In the genomic region with DNA sequence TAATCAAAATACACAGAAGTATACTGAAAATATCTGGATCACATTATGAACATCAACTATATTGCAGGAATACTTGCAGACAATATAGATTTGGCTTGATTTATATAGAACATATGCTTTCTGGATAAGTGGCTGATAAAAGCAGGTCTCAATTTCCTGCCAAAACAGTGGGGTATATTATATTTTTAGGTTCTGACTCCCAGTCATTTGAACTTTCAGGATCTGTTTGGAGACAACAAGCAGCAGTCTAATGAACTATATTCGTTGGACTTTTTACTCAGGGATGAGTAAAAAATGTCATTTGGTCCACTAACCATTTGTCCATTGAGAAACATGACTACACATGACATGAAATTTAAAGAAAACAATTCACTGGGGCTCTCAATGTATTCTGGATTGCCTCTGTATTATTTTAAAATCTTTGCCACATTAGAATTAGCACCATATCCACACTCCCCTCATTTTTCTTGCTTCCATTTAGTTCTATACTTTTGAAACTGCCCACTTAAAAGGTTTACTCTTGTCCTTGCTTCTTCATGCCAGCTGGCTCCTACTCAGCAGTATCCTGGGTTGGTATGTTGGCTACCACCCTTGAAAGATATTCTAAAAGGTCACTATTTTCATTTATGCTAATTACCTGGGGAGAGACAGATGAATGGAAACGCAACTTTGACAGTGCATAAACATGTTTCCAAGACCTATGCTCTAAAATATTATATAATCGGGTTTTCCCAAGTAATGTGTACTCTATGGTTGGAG, we compare ENCODE assay signal across 20 cellular contexts.
DNase-seq lines count a peak whose midpoint lies in the region; ATAC-seq and TF ChIP-seq lines count a peak whose summit lies in the region.
"Had no signal": no experiment of that assay in that cellular context is flagged by ENCODE, and none has a peak within 500 bp of the region (broad histone marks: within the 10 kb centered on the region; RNA-seq: fewer than 3 reads in every experiment).

No MANE protein-coding gene starts in this region.

- peak overlapping the region; percentile 62 for H3K4me2 ChIP-seq in OCI-LY7 (ENCODE audit: low read length)
- H3K4me2 ChIP-seq: BLaER1, KMS-11 had no signal

- in situ Hi-C loops in gastrocnemius medialis (cut with MboI; ENCODE audit: low sequenced_read_pairs in 4 of 4), result no loop called here

- intact Hi-C loops in Right ventricle myocardium superior (cut with DNase I) (no loop called here), Right ventricle myocardium inferior (cut with DNase I) (loop anchor here (5.0 kb wide), 1 partner anchor 42 kb away; no protein-coding TSS in a partner anchor), OCI-LY7 (cut with micrococcal nuclease; ENCODE audit: unreplicated experiment) (no loop called here), right cardiac atrium (cut with DNase I) (no loop called here), gastrocnemius medialis (cut with DNase I; ENCODE audit: low total_unique reads) (no loop called here)

- CTCF ChIA-PET in OCI-LY7 (lab: Charles Lee; ENCODE audit: unreplicated experiment), result no interaction called here

- POLR2A ChIA-PET in OCI-LY7 (lab: Charles Lee), result interaction anchor here (0.6 to 1.5 kb wide), 3 partner anchors 9 to 156 kb away, joined by 3 to 4 read pairs (median 3); no protein-coding TSS in a partner anchor

- no TSS peak for BruUV-seq in OCI-LY7 (replicated peaks; lab: Mats Ljungman, UMichigan)

- peaks cover 81% of the 10 kb centered on the region for H3K4me1 ChIP-seq in OCI-LY7 (ENCODE audit: insufficient read depth, low read length, poor library complexity, severe bottlenecking)
- H3K4me1 ChIP-seq in right cardiac atrium (ENCODE audit: control insufficient read depth, insufficient read depth, low read length), result peaks cover 5% of the 10 kb centered on the region
- peaks cover 38 to 45% of the 10 kb centered on the region in 2 donors for H3K4me1 ChIP-seq in gastrocnemius medialis
- H3K4me1 ChIP-seq: BLaER1 had no signal

- H4K20me1 ChIP-seq in OCI-LY7 (ENCODE audit: insufficient read depth, low read length), result no peaks in the 10 kb centered on the region
- H4K20me1 ChIP-seq: BLaER1 had no signal

- no peak overlapping the region; the same call in 1 of the 2 replicates for H2AFZ ChIP-seq in OCI-LY7 (ENCODE audit: low read length)

- 60% methylated on average over 3 of the region's 3 CpGs for WGBS in right cardiac atrium

- peaks cover 28% of the 10 kb centered on the region for H3K9me3 ChIP-seq in OCI-LY7 (ENCODE audit: low read length)
- H3K9me3 ChIP-seq in right cardiac atrium (ENCODE audit: control insufficient read depth, low read length), result no peaks in the 10 kb centered on the region
- H3K9me3 ChIP-seq in gastrocnemius medialis, result no peaks in the 10 kb centered on the region

- no peak for DNase-seq in Right ventricle myocardium superior
- DNase-seq in Right ventricle myocardium inferior (ENCODE audit: missing footprints), result no peak
- DNase-seq in OCI-LY7 (ENCODE audit: low spot score), result no peak
- no peak for DNase-seq in right cardiac atrium
- DNase-seq in gastrocnemius medialis, result no peak
- DNase-seq in HuH-7 (ENCODE audit: low spot score), result no peak
- no peak for DNase-seq in activated naive CD4-positive, alpha-beta T cell treated with anti-CD3 and anti-CD28 coated beads, Interleukin-2, amount 50 U/mL, for 16 hours
- DNase-seq: CD4-positive, alpha-beta memory T cell; DMS79 treated with DMSO at 0.1 percent for 48 hours; H9; NCI-H1417 treated with DMSO at 0.1 percent for 48 hours; NCI-H2029; NCI-H526 treated with DMSO at 0.1 percent for 48 hours; NK-92 treated with Interleukin-12 subunit alpha and Interleukin-12 subunit beta, amount 100 ng/mL, for 24 hours; OCI-M1; SHP77 treated with DMSO at 0.1 percent for 48 hours had no signal

- peaks cover 92% of the 10 kb centered on the region for H3K79me2 ChIP-seq in OCI-LY7 (ENCODE audit: insufficient read depth, low read depth, low read length)

- TF ChIP-seq CTCF in OCI-LY7 (conservative IDR thresholded peaks at IDR 0.05; ENCODE audit: low read length) (no peak), gastrocnemius medialis (IDR thresholded peaks at IDR 0.05 in 4 of 5, conservative IDR thresholded peaks at IDR 0.05 in 1 of 5) (no peak)

- no peaks in the 10 kb centered on the region for H3K9me2 ChIP-seq in OCI-LY7 (ENCODE audit: insufficient read depth, low read length)

- H3K36me3 ChIP-seq in OCI-LY7 (ENCODE audit: insufficient read depth, low read length), result peaks cover 38% of the 10 kb centered on the region
- H3K36me3 ChIP-seq in gastrocnemius medialis, result no peaks in the 10 kb centered on the region
- H3K36me3 ChIP-seq: BLaER1 had no signal

- ATAC-seq in Right ventricle myocardium superior (ENCODE audit: poor library complexity) (peak; percentile 67), Right ventricle myocardium inferior (no peak), right cardiac atrium (peak; percentile 31 to 37), gastrocnemius medialis (peak in 1 of 2 donors; percentile 81), HG03571 (IDR thresholded peaks at IDR 0.05; ENCODE audit: unreplicated experiment) (no peak)
- ATAC-seq: SK-N-SH treated with all-trans-retinoic acid at 6 μM for 48 hours had no signal

- no peaks in the 10 kb centered on the region for H3K27me3 ChIP-seq in right cardiac atrium (ENCODE audit: control insufficient read depth, insufficient read depth)
- no peaks in the 10 kb centered on the region for H3K27me3 ChIP-seq in gastrocnemius medialis
- H3K27me3 ChIP-seq: BLaER1 had no signal

- TF ChIP-seq POLR2A in gastrocnemius medialis (IDR thresholded peaks at IDR 0.05), result no peak

- H3K27ac ChIP-seq in OCI-LY7 (ENCODE audit: low read depth, low read length, poor library complexity, severe bottlenecking), result peak overlapping the region; percentile 99
- no peak overlapping the region for H3K27ac ChIP-seq in right cardiac atrium (ENCODE audit: low read length)
- H3K27ac ChIP-seq in gastrocnemius medialis, result peak overlapping the region; percentile 69 to 90 (median 75)
- H3K27ac ChIP-seq: BLaER1, KMS-11 had no signal

- H3K4me3 ChIP-seq in OCI-LY7 (ENCODE audit: low read depth, low read length, poor library complexity, severe bottlenecking), result peak overlapping the region; percentile 16
- no peak overlapping the region for H3K4me3 ChIP-seq in right cardiac atrium (ENCODE audit: low read length)
- no peak overlapping the region for H3K4me3 ChIP-seq in gastrocnemius medialis
- H3K4me3 ChIP-seq: BLaER1 had no signal

Comparison
In these comparisons a context has a peak if more than half of its experiments do, and no peak if none do; other contexts are left out.
1. ATAC-seq: peak in Right ventricle myocardium superior (single experiment) and right cardiac atrium (2 of 2); none in Right ventricle myocardium inferior (single experiment) and HG03571 (single experiment).